ENCODE assay signal across 20 cellular contexts in genomic region chr2:182616471-182617393, GRCh38.
A peak's percentile ranks its signal among the peaks of the same experiment; 100 is the strongest.
DNase-seq lines count a peak whose midpoint lies in the region; ATAC-seq, FAIRE-seq and TF ChIP-seq lines count a peak whose summit lies in the region.
"Had no signal": no experiment of that assay in that cellular context is flagged by ENCODE, and none has a peak within 500 bp of the region (broad histone marks: within the 10 kb centered on the region; RNA-seq: fewer than 3 reads in every experiment).

No MANE protein-coding gene starts in this region.

- no peak for TF ChIP-seq POLR2A in thyroid gland (IDR thresholded peaks at IDR 0.05)

- no peak for ATAC-seq in GM19397 (IDR thresholded peaks at IDR 0.05; ENCODE audit: unreplicated experiment)
- ATAC-seq: activated T-helper 17 cell treated with anti-CD3 and anti-CD28 coated beads, Interleukin-2, amount 50 U/mL, for 72 hours; HCT116; stimulated activated naive B cell treated with anti-CD40 and anti-IgM and Interleukin-4, amounts not matched to agents 10 μg/mL and 1 μg/mL and 100 μg/mL, for 72 hours had no signal

- H2AFZ ChIP-seq in astrocyte (ENCODE audit: low read depth, low read length), result no peak overlapping the region
- H2AFZ ChIP-seq in neural progenitor cell (replicated peaks), result no peak overlapping the region
- H2AFZ ChIP-seq: PC-9 had no signal

- H3K9me3 Mint-ChIP-seq in HFFc6 (no peaks in the 10 kb centered on the region), astrocyte (ENCODE audit: unreplicated experiment) (no peaks in the 10 kb centered on the region), neural progenitor cell (peaks cover 3% of the 10 kb centered on the region)
- H3K9me3 Mint-ChIP-seq: activated T-helper 17 cell treated with anti-CD3 and anti-CD28 coated beads, Interleukin-2, amount 50 U/mL, for 72 hours; stimulated activated naive B cell treated with anti-CD40 and anti-IgM and Interleukin-4, amounts not matched to agents 10 μg/mL and 1 μg/mL and 100 μg/mL, for 72 hours had no signal

- no peak overlapping the region for H3K9ac ChIP-seq in astrocyte (ENCODE audit: low read length)
- no peak overlapping the region for H3K9ac ChIP-seq in neural progenitor cell
- H3K9ac ChIP-seq: BLaER1 had no signal

- POLR2A ChIA-PET in AG04449 (lab: Yijun Ruan, JAX), result no interaction called here

- intact Hi-C loops in thyroid gland (cut with DNase I), result no loop called here

- DNase-seq in AG04449 (ENCODE audit: low read depth, low spot score), result peak; percentile 82
- peak; percentile 89 for DNase-seq in HFFc6
- DNase-seq in astrocyte (ENCODE audit: low read depth), result peak; percentile 90
- DNase-seq in hepatic stellate cell (ENCODE audit: low spot score), result peak; percentile 31
- DNase-seq in neural progenitor cell (ENCODE audit: low spot score), result no peak
- no peak for DNase-seq in thyroid gland
- no peak for DNase-seq in activated CD4-positive, alpha-beta T cell treated with anti-CD3 and anti-CD28 coated beads for 1 hour
- DNase-seq: activated CD4-positive, alpha-beta T cell treated with anti-CD3 and anti-CD28 coated beads, Interleukin-2, amount 50 U/mL, for 48 hours; NCI-H1092 treated with DMSO at 0.1 percent for 48 hours; NCI-H446; stimulated activated CD4-positive, alpha-beta T cell treated with anti-CD3 and anti-CD28 coated beads, Interleukin-4, amount 100 ng/mL, for 24 hours; stimulated activated naive B cell treated with anti-CD40 and anti-IgM and Interleukin-4, amounts not matched to agents 10 μg/mL and 1 μg/mL and 100 μg/mL, for 72 hours had no signal

- TF ChIP-seq CTCF in AG04449 (IDR thresholded peaks at IDR 0.05; ENCODE audit: insufficient read depth, low read length, missing control alignments) (no peak), HFFc6 (IDR thresholded peaks at IDR 0.05) (no peak), astrocyte (IDR thresholded peaks at IDR 0.05; ENCODE audit: insufficient read depth, low read depth, low read length) (no peak), neural progenitor cell (IDR thresholded peaks at IDR 0.05) (no peak), thyroid gland (IDR thresholded peaks at IDR 0.05) (no peak)

- H3K27ac Mint-ChIP-seq in HFFc6 (peak overlapping the region; percentile 61), astrocyte (ENCODE audit: unreplicated experiment) (peak overlapping the region; percentile 62), neural progenitor cell (no peak overlapping the region)
- H3K27ac Mint-ChIP-seq: activated T-helper 17 cell treated with anti-CD3 and anti-CD28 coated beads, Interleukin-2, amount 50 U/mL, for 72 hours; progenitor cell of endocrine pancreas; stimulated activated naive B cell treated with anti-CD40 and anti-IgM and Interleukin-4, amounts not matched to agents 10 μg/mL and 1 μg/mL and 100 μg/mL, for 72 hours had no signal

- H3K27ac ChIP-seq in astrocyte (ENCODE audit: low read depth, low read length), result peak overlapping the region; percentile 6
- H3K27ac ChIP-seq in neural progenitor cell, result no peak overlapping the region
- H3K27ac ChIP-seq in thyroid gland, result no peak overlapping the region
- H3K27ac ChIP-seq: BLaER1, cardiac muscle cell, epithelial cell of prostate, PC-9 had no signal

- H3K4me3 ChIP-seq in AG04449 (ENCODE audit: low read depth, low read length) (no peak overlapping the region), astrocyte (ENCODE audit: insufficient read depth, low read depth, low read length) (no peak overlapping the region), neural progenitor cell (no peak overlapping the region), thyroid gland (replicated peaks in 1 of 3) (no peak overlapping the region)
- H3K4me3 ChIP-seq: BLaER1, cardiac muscle cell, PC-9 had no signal

- no peaks in the 10 kb centered on the region for H3K36me3 ChIP-seq in astrocyte (ENCODE audit: insufficient read depth, low read length)
- no peaks in the 10 kb centered on the region for H3K36me3 ChIP-seq in neural progenitor cell
- no peaks in the 10 kb centered on the region for H3K36me3 ChIP-seq in thyroid gland
- H3K36me3 ChIP-seq: BLaER1, cardiac muscle cell had no signal

- CTCF ChIA-PET in AG04449 (lab: Yijun Ruan, JAX), result interaction anchor here (0.8 kb wide), 1 partner anchor 32 kb away, joined by 4 read pairs; no protein-coding TSS in a partner anchor

- no peak overlapping the region; the same call in 1 of the 2 replicates for H3K4me3 Mint-ChIP-seq in HFFc6
- H3K4me3 Mint-ChIP-seq in astrocyte (ENCODE audit: unreplicated experiment), result no peak overlapping the region
- H3K4me3 Mint-ChIP-seq in neural progenitor cell, result no peak overlapping the region
- H3K4me3 Mint-ChIP-seq: activated T-helper 17 cell treated with anti-CD3 and anti-CD28 coated beads, Interleukin-2, amount 50 U/mL, for 72 hours; stimulated activated naive B cell treated with anti-CD40 and anti-IgM and Interleukin-4, amounts not matched to agents 10 μg/mL and 1 μg/mL and 100 μg/mL, for 72 hours had no signal

- H4K20me1 ChIP-seq in astrocyte (ENCODE audit: insufficient read depth, low read length) (no peaks in the 10 kb centered on the region), neural progenitor cell (ENCODE audit: low read depth) (no peaks in the 10 kb centered on the region)
- H4K20me1 ChIP-seq: BLaER1 had no signal

- H3K4me2 ChIP-seq in astrocyte (ENCODE audit: low read length) (peak overlapping the region; percentile 17), neural progenitor cell (no peak overlapping the region)
- H3K4me2 ChIP-seq: BLaER1, PC-9 had no signal

- WGBS in thyroid gland, 2 donors, result 81 to 83% methylated on average over 3 of the region's 3 CpGs

- H3K27me3 Mint-ChIP-seq in HFFc6 (ENCODE audit: insufficient read depth) (no peaks in the 10 kb centered on the region), astrocyte (ENCODE audit: low read depth, unreplicated experiment) (no peaks in the 10 kb centered on the region), neural progenitor cell (ENCODE audit: insufficient read depth, low read depth) (no peaks in the 10 kb centered on the region)
- H3K27me3 Mint-ChIP-seq: activated T-helper 17 cell treated with anti-CD3 and anti-CD28 coated beads, Interleukin-2, amount 50 U/mL, for 72 hours; progenitor cell of endocrine pancreas; stimulated activated naive B cell treated with anti-CD40 and anti-IgM and Interleukin-4, amounts not matched to agents 10 μg/mL and 1 μg/mL and 100 μg/mL, for 72 hours had no signal

- peak; percentile 71 for FAIRE-seq in astrocyte (lab: Jason Lieb, UNC)

- H3K9me3 ChIP-seq in astrocyte (ENCODE audit: insufficient read depth, low read depth, low read length) (no peaks in the 10 kb centered on the region), neural progenitor cell (ENCODE audit: low read depth) (no peaks in the 10 kb centered on the region), thyroid gland (no peaks in the 10 kb centered on the region)
- H3K9me3 ChIP-seq: BLaER1 had no signal

- H3K36me3 Mint-ChIP-seq in HFFc6 (ENCODE audit: low read depth) (no peaks in the 10 kb centered on the region), astrocyte (ENCODE audit: low read depth, unreplicated experiment) (no peaks in the 10 kb centered on the region), neural progenitor cell (no peaks in the 10 kb centered on the region)
- H3K36me3 Mint-ChIP-seq: stimulated activated naive B cell treated with anti-CD40 and anti-IgM and Interleukin-4, amounts not matched to agents 10 μg/mL and 1 μg/mL and 100 μg/mL, for 72 hours had no signal

- no peaks in the 10 kb centered on the region for H3K79me2 ChIP-seq in astrocyte (ENCODE audit: insufficient read depth, low read length)
- H3K79me2 ChIP-seq in neural progenitor cell (ENCODE audit: low read depth), result no peaks in the 10 kb centered on the region

- H3K27me3 ChIP-seq in astrocyte (ENCODE audit: insufficient read depth, low read length) (no peaks in the 10 kb centered on the region), neural progenitor cell (no peaks in the 10 kb centered on the region), thyroid gland (no peaks in the 10 kb centered on the region)
- H3K27me3 ChIP-seq: BLaER1, cardiac muscle cell had no signal

- H3K4me1 Mint-ChIP-seq in HFFc6 (ENCODE audit: low read depth), result peaks cover 62% of the 10 kb centered on the region
- H3K4me1 Mint-ChIP-seq in astrocyte (ENCODE audit: low read depth, unreplicated experiment), result peaks cover 19% of the 10 kb centered on the region
- peaks cover 10% of the 10 kb centered on the region for H3K4me1 Mint-ChIP-seq in neural progenitor cell
- H3K4me1 Mint-ChIP-seq: activated T-helper 17 cell treated with anti-CD3 and anti-CD28 coated beads, Interleukin-2, amount 50 U/mL, for 72 hours; stimulated activated naive B cell treated with anti-CD40 and anti-IgM and Interleukin-4, amounts not matched to agents 10 μg/mL and 1 μg/mL and 100 μg/mL, for 72 hours had no signal

- no peaks in the 10 kb centered on the region for H3F3A ChIP-seq in neural progenitor cell (ENCODE audit: low read depth)

- H3K4me1 ChIP-seq in astrocyte (ENCODE audit: insufficient read depth, low read length) (peaks cover 7% of the 10 kb centered on the region), neural progenitor cell (peaks cover 13% of the 10 kb centered on the region), thyroid gland (peaks cover 2 to 10% of the 10 kb centered on the region in 2 donors)
- H3K4me1 ChIP-seq: BLaER1 had no signal

Comparison
In these comparisons a context has a peak if more than half of its experiments do, and no peak if none do; other contexts are left out.
1. DNase-seq: peak in AG04449 (single experiment), HFFc6 (single experiment), astrocyte (single experiment) and hepatic stellate cell (single experiment); none in neural progenitor cell (single experiment), thyroid gland (0 of 2) and activated CD4-positive, alpha-beta T cell treated with anti-CD3 and anti-CD28 coated beads for 1 hour (single experiment).